ENCODE assay signal across 9 cellular contexts in genomic region chr6:17428595-17429120, GRCh38. TPM values are rescaled to one million over a fixed set of nuclear protein-coding genes. Genes with fewer than 3 reads are reported as not detected.
DNase-seq lines count a peak whose midpoint lies in the region; TF ChIP-seq lines count a peak whose summit lies in the region.
"Not testable (repeated sequence)": the region's sequence is repeated elsewhere in the genome, so short reads cannot be mapped to it uniquely, and the experiment has no call there.
"Had no signal": no experiment of that assay in that cellular context is flagged by ENCODE, and none has a peak within 500 bp of the region (broad histone marks: within the 10 kb centered on the region; RNA-seq: fewer than 3 reads in every experiment).

No MANE protein-coding gene starts in this region.

- not testable (repeated sequence) for H4K91ac ChIP-seq in mesenchymal stem cell (ENCODE audit: low read length)

- not testable (repeated sequence) for H3K18ac ChIP-seq in mesenchymal stem cell (ENCODE audit: low read depth in 1 of 2, low read length in 2 of 2)

- not testable (repeated sequence) for H3K27me3 ChIP-seq in A673 (replicated peaks; ENCODE audit: insufficient read depth, low read depth, low read length, poor library complexity); mesenchymal stem cell (ENCODE audit: control insufficient read depth in 1 of 2, insufficient read depth in 1 of 2, low read length in 2 of 2); sigmoid colon

- not testable (repeated sequence) for TF ChIP-seq CTCF in A673 (conservative IDR thresholded peaks at IDR 0.05; ENCODE audit: low read depth, low read length); sigmoid colon (IDR thresholded peaks at IDR 0.05)

- not testable (repeated sequence) for TF ChIP-seq POLR2A in sigmoid colon (IDR thresholded peaks at IDR 0.05)

- not testable (repeated sequence) for H2AFZ ChIP-seq in mesenchymal stem cell (ENCODE audit: low read depth, low read length)

- POLR2A ChIA-PET in A673 (lab: Charles Lee; ENCODE audit: low non-redundant PET), result not testable (repeated sequence)

- not testable (repeated sequence) for H3K36me3 ChIP-seq in A673 (ENCODE audit: insufficient read depth, low read length, poor library complexity, severe bottlenecking)
- H3K36me3 ChIP-seq in mesenchymal stem cell (ENCODE audit: control insufficient read depth in 1 of 2, insufficient read depth in 2 of 2, low read depth in 1 of 2, low read length in 2 of 2) (peaks cover 0 to 19% of the 10 kb centered on the region in 2 experiments), sigmoid colon (peaks cover 0 to 29% (median 7%) of the 10 kb centered on the region in 4 donors)

- H2BK12ac ChIP-seq in mesenchymal stem cell (ENCODE audit: low read length in 2 of 2), result not testable (repeated sequence)

- H3K4ac ChIP-seq in mesenchymal stem cell (ENCODE audit: low read depth in 1 of 2, low read length in 2 of 2), result not testable (repeated sequence)

- not testable (repeated sequence) for H2AK5ac ChIP-seq in mesenchymal stem cell (ENCODE audit: low read length, severe bottlenecking)

- H3K14ac ChIP-seq in mesenchymal stem cell (ENCODE audit: low read length in 2 of 2), result not testable (repeated sequence)

- CTCF ChIA-PET in A673 (lab: Charles Lee), result not testable (repeated sequence)

- not testable (repeated sequence) for H3K23ac ChIP-seq in mesenchymal stem cell (ENCODE audit: low read length in 2 of 2)

- not testable (repeated sequence) for TF ChIP-seq EP300 in sigmoid colon (IDR thresholded peaks at IDR 0.05)

- H3K4me2 ChIP-seq in mesenchymal stem cell (ENCODE audit: low read length, poor library complexity, severe bottlenecking), result not testable (repeated sequence)

- not testable (repeated sequence) for H2BK120ac ChIP-seq in mesenchymal stem cell (ENCODE audit: low read depth, low read length)

- not testable (repeated sequence) for H2BK5ac ChIP-seq in mesenchymal stem cell (ENCODE audit: low read depth, low read length, poor library complexity, severe bottlenecking)

- not testable (repeated sequence) for H3K4me3 ChIP-seq in A673 (ENCODE audit: low read depth, low read length, poor library complexity, severe bottlenecking); mesenchymal stem cell (ENCODE audit: insufficient read depth in 1 of 2, low read depth in 1 of 2, low read length in 2 of 2); sigmoid colon

- not testable (repeated sequence) for H2BK15ac ChIP-seq in mesenchymal stem cell (ENCODE audit: low read depth, poor library complexity, severe bottlenecking)

- not testable (repeated sequence) for H3K9ac ChIP-seq in mesenchymal stem cell (ENCODE audit: low read length)

- H3K4me1 ChIP-seq in A673 (ENCODE audit: insufficient read depth, low read length, poor library complexity, severe bottlenecking), result peaks cover 15% of the 10 kb centered on the region
- H3K4me1 ChIP-seq in mesenchymal stem cell (ENCODE audit: control insufficient read depth, insufficient read depth, low read depth, low read length), result not testable (repeated sequence)
- peaks cover 0 to 31% (median 22%) of the 10 kb centered on the region in 4 donors for H3K4me1 ChIP-seq in sigmoid colon

- H4K8ac ChIP-seq in mesenchymal stem cell (ENCODE audit: low read length), result not testable (repeated sequence)

- not testable (repeated sequence) for BruUV-seq in A673 (replicated peaks; lab: Mats Ljungman, UMichigan)

- WGBS in mesenchymal stem cell, result 63% methylated on average over 2 of the region's 5 CpGs
- WGBS in sigmoid colon, 2 donors, result 92 to 95% methylated on average over 3 of the region's 5 CpGs

- H3K79me1 ChIP-seq in mesenchymal stem cell (replicated peaks; ENCODE audit: low read length, poor library complexity, severe bottlenecking), result peaks cover 28% of the 10 kb centered on the region

- intact Hi-C loops in A673 (cut with micrococcal nuclease; ENCODE audit: unreplicated experiment); sigmoid colon (cut with DNase I): not testable (repeated sequence)

- not testable (repeated sequence) for H3K27ac ChIP-seq in A673 (ENCODE audit: low read depth, low read length, poor library complexity, severe bottlenecking)
- peak overlapping the region; percentile 14 for H3K27ac ChIP-seq in mesenchymal stem cell (ENCODE audit: low read length, poor library complexity, severe bottlenecking)
- H3K27ac ChIP-seq in sigmoid colon, result peak overlapping the region; percentile 22 to 65 (median 48)

- DNase-seq in A673 (ENCODE audit: low spot score) (peak; percentile 63), M059J (ENCODE audit: low read depth) (peak; percentile 30), NCI-H2107 treated with DMSO at 0.1 percent for 48 hours (lab: John Stamatoyannopoulos, UW; ENCODE audit: unreplicated experiment) (peak; percentile 47), NCI-H82 (lab: John Stamatoyannopoulos, UW) (peak; percentile 30), astrocyte of the hippocampus (ENCODE audit: low read depth, low spot score) (peak; percentile 42), mesenchymal stem cell (peak; percentile 22)
- DNase-seq in sigmoid colon, result not testable (repeated sequence)

- H3K9me3 ChIP-seq in A673 (ENCODE audit: low read depth, low read length, poor library complexity, severe bottlenecking); mesenchymal stem cell (ENCODE audit: control insufficient read depth, low read length); sigmoid colon: not testable (repeated sequence)

RNA-seq across cellular contexts. Expression of gene CAP2, which starts 35.3 kb away (rescaled TPM):
- total RNA-seq in A673 (2021) (18.4 and 20.8 TPM in 2 replicates), sigmoid colon (10 to 100 TPM; 48.3 to 67.1 (median 55.6) TPM)
- 39.9 and 44.1 TPM in 2 replicates for total RNA-seq in M059J (2014; rRNA removed; shearing (Covaris generic))
- 39.1 TPM for polyA plus RNA-seq in mesenchymal stem cell (2013, experiment 1 of 2)
- 39.0 TPM for polyA plus RNA-seq in mesenchymal stem cell (2013, experiment 2 of 2)
- polyA plus RNA-seq in sigmoid colon, result 1 to 10 TPM in 2 of 3 donors, under 1 TPM in 1; 0.92 to 3.0 (median 3.0) TPM
- total RNA-seq: CD8-positive, alpha-beta memory T cell; K562 had no signal
- polyA plus RNA-seq: K562 had no signal
